In genomic region chr1:2527553-2527860, GRCh38 we compare ENCODE assay signal across 1 cellular context.
TF ChIP-seq lines count a peak whose summit lies in the region.

No MANE protein-coding gene starts in this region.

TF ChIP-seq in SK-N-SH, 30 proteins besides CTCF, POLR2A, EP300 and RAD21:
- TF ChIP-seq MAX (IDR thresholded peaks at IDR 0.05; ENCODE audit: low read depth) (no peak), MXI1 (IDR thresholded peaks at IDR 0.05; ENCODE audit: low read depth, low read length) (no peak), MEF2A (IDR thresholded peaks at IDR 0.05; ENCODE audit: borderline replicate concordance, low read depth) (no peak), REST (IDR thresholded peaks at IDR 0.05; ENCODE audit: low read depth, low read length) (no peak), CHD2 (IDR thresholded peaks at IDR 0.05; ENCODE audit: low read length, partially characterized antibody) (no peak), RXRA (IDR thresholded peaks at IDR 0.05; ENCODE audit: borderline replicate concordance, low read depth) (no peak), JUND (IDR thresholded peaks at IDR 0.05) (no peak), RFX5 (IDR thresholded peaks at IDR 0.05; ENCODE audit: low read length) (no peak), IRF3 (IDR thresholded peaks at IDR 0.05; ENCODE audit: low read depth, low read length) (no peak), FOXM1 (IDR thresholded peaks at IDR 0.05; ENCODE audit: low read depth) (no peak), SMC3 (IDR thresholded peaks at IDR 0.05; ENCODE audit: low read depth, low read length) (no peak), TEAD4 (IDR thresholded peaks at IDR 0.05; ENCODE audit: borderline replicate concordance, insufficient read depth) (no peak)
